In genomic region chr21:31387560-31388186, GRCh38 we compare ENCODE assay signal across 14 cellular contexts. TPM values are rescaled to one million over a fixed set of nuclear protein-coding genes. Genes with fewer than 3 reads are reported as not detected.
DNase-seq lines count a peak whose midpoint lies in the region; ATAC-seq and TF ChIP-seq lines count a peak whose summit lies in the region.
"Had no signal": no experiment of that assay in that cellular context is flagged by ENCODE, and none has a peak within 500 bp of the region (broad histone marks: within the 10 kb centered on the region; RNA-seq: fewer than 3 reads in every experiment).

No MANE protein-coding gene starts in this region.

- H3K4me2 ChIP-seq in H9 (ENCODE audit: insufficient read depth, insufficient read length, low read length), result no peak overlapping the region
- no peak overlapping the region for H3K4me2 ChIP-seq in PC-3 (ENCODE audit: low read length)
- H3K4me2 ChIP-seq: BLaER1 treated with 17β-estradiol and CSF1 and Interleukin-3, amounts not matched to agents 10 nM and 100 nM had no signal

- H3K56ac ChIP-seq in H9 (ENCODE audit: insufficient read length, low read depth, low read length), result no peak overlapping the region

- no peaks in the 10 kb centered on the region for H3K27me3 ChIP-seq in H9 (ENCODE audit: insufficient read depth, low read length)
- H3K27me3 ChIP-seq in upper lobe of right lung, result no peaks in the 10 kb centered on the region
- H3K27me3 ChIP-seq in transverse colon, result no peaks in the 10 kb centered on the region
- no peaks in the 10 kb centered on the region for H3K27me3 ChIP-seq in PC-3 (ENCODE audit: low read length)
- H3K27me3 ChIP-seq: BLaER1 treated with 17β-estradiol and CSF1 and Interleukin-3, amounts not matched to agents 10 nM and 100 nM had no signal

- no peak for TF ChIP-seq POLR2A in transverse colon (IDR thresholded peaks at IDR 0.05)

- H3K9ac ChIP-seq in H9 (ENCODE audit: extremely low read depth, insufficient read length, low read length), result no peak overlapping the region
- no peak overlapping the region for H3K9ac ChIP-seq in PC-3 (ENCODE audit: low read length)
- H3K9ac ChIP-seq: BLaER1 treated with 17β-estradiol and CSF1 and Interleukin-3, amounts not matched to agents 10 nM and 100 nM had no signal

- no peak overlapping the region for H3T11ph ChIP-seq in H9 (ENCODE audit: low read length)

- no peak overlapping the region for H4K8ac ChIP-seq in H9 (replicated peaks; ENCODE audit: insufficient read length, low read depth, low read length)

- POLR2A ChIA-PET in PC-3 (lab: Charles Lee; ENCODE audit: unreplicated experiment), result no interaction called here

- H3K36me3 ChIP-seq in upper lobe of right lung (no peaks in the 10 kb centered on the region), transverse colon (no peaks in the 10 kb centered on the region), PC-3 (ENCODE audit: low read depth, low read length) (no peaks in the 10 kb centered on the region)

- H3K4me1 ChIP-seq in H9 (ENCODE audit: insufficient read depth, low read length) (peaks cover 2% of the 10 kb centered on the region; the same call in 1 of the 2 replicates), upper lobe of right lung (no peaks in the 10 kb centered on the region), transverse colon (no peaks in the 10 kb centered on the region), PC-3 (ENCODE audit: insufficient read depth, low read length) (no peaks in the 10 kb centered on the region)
- H3K4me1 ChIP-seq: BLaER1 treated with 17β-estradiol and CSF1 and Interleukin-3, amounts not matched to agents 10 nM and 100 nM had no signal

- in situ Hi-C loops in transverse colon (cut with MboI; ENCODE audit: low pct_ligation_motif_present in 1 of 4, low pct_unique_long_range_greater_than_20kb in 1 of 4, low sequenced_read_pairs in 3 of 4), result no loop called here

- H3K27ac Mint-ChIP-seq in H9 (peak overlapping the region in 2 of 3 experiments; percentile 41 to 83; a peak in 3 of 7 replicates), nephron progenitor cell (peak overlapping the region; percentile 27)
- H3K27ac Mint-ChIP-seq: CD4-positive, CD25-positive, alpha-beta regulatory T cell had no signal

- H2BK12ac ChIP-seq in H9 (ENCODE audit: insufficient read length, low read depth, low read length), result no peak overlapping the region

- ATAC-seq in upper lobe of right lung, result peak; percentile 29
- no peak for ATAC-seq in PC-3
- ATAC-seq: GM12878 had no signal

- H3K36me3 Mint-ChIP-seq in H9 (ENCODE audit: insufficient read depth in 1 of 3, low read depth in 3 of 3) (no peaks in the 10 kb centered on the region), nephron progenitor cell (ENCODE audit: low read depth) (peaks cover 20% of the 10 kb centered on the region)
- H3K36me3 Mint-ChIP-seq: CD4-positive, CD25-positive, alpha-beta regulatory T cell had no signal

- no peak overlapping the region for H3K4me3 Mint-ChIP-seq in H9
- H3K4me3 Mint-ChIP-seq in nephron progenitor cell, result no peak overlapping the region
- H3K4me3 Mint-ChIP-seq: CD4-positive, CD25-positive, alpha-beta regulatory T cell had no signal

- H3K79me2 ChIP-seq in H9 (ENCODE audit: insufficient read depth, low read length) (no peaks in the 10 kb centered on the region), PC-3 (ENCODE audit: low read length) (no peaks in the 10 kb centered on the region)

- TF ChIP-seq CTCF in H9 (conservative IDR thresholded peaks at IDR 0.05), result no peak
- no peak for TF ChIP-seq CTCF in nephron progenitor cell (IDR thresholded peaks at IDR 0.05)
- no peak for TF ChIP-seq CTCF in upper lobe of right lung (IDR thresholded peaks at IDR 0.05)
- no peak for TF ChIP-seq CTCF in transverse colon (IDR thresholded peaks at IDR 0.05)
- TF ChIP-seq CTCF in PC-3 (conservative IDR thresholded peaks at IDR 0.05; ENCODE audit: low read depth, low read length), result no peak

- DNase-seq in NCI-H2227 (lab: John Stamatoyannopoulos, UW; ENCODE audit: unreplicated experiment) (peak; percentile 16), NCI-H2227 treated with DMSO at 0.1 percent for 48 hours (lab: John Stamatoyannopoulos, UW) (no peak), H9 (no peak), nephron progenitor cell (no peak), upper lobe of right lung (no peak), transverse colon (no peak), PC-3 (no peak)
- no peak for DNase-seq in stimulated activated CD4-positive, alpha-beta T cell treated with anti-CD3 and anti-CD28 coated beads, Interleukin-2, amount 100 ng/mL, for 24 hours
- DNase-seq: CD4-positive, CD25-positive, alpha-beta regulatory T cell; DMS53 had no signal

- H3F3A ChIP-seq in PC-3 (ENCODE audit: low read length, unreplicated experiment), result no peaks in the 10 kb centered on the region

- H4K20me1 ChIP-seq in H9 (ENCODE audit: control insufficient read depth, insufficient read depth, insufficient read length), result no peaks in the 10 kb centered on the region
- no peaks in the 10 kb centered on the region for H4K20me1 ChIP-seq in PC-3 (ENCODE audit: low read length)

- 0 out of 2 replicates have a peak overlapping the region, but pooled peaks have one; percentile 48 for H2BK15ac ChIP-seq in H9 (ENCODE audit: low read depth, low read length)

- no TSS peak for BruUV-seq in PC-3 (replicated peaks; lab: Mats Ljungman, UMichigan)

- H3K4me3 ChIP-seq in upper lobe of right lung (no peak overlapping the region), transverse colon (no peak overlapping the region), PC-3 (ENCODE audit: low read length) (no peak overlapping the region)
- H3K4me3 ChIP-seq: BLaER1 treated with 17β-estradiol and CSF1 and Interleukin-3, amounts not matched to agents 10 nM and 100 nM; GM12878 had no signal

- no peak overlapping the region for H3K4ac ChIP-seq in H9 (ENCODE audit: low read depth, low read length)

- no peak overlapping the region for H3K23ac ChIP-seq in H9 (ENCODE audit: insufficient read length, low read depth, low read length)

- no CpG with 5 or more reads among the region's 20 CpGs for WGBS in H9 (ENCODE audit: extremely low coverage, insufficient read length, low lambda C conversion rate)
- 86 to 100% methylated on average over 3 to 20 of the region's 20 CpGs for WGBS in transverse colon (ENCODE audit: low coverage in 1 of 2), 2 donors

- H3K27me3 Mint-ChIP-seq in H9 (ENCODE audit: low read depth) (no peaks in the 10 kb centered on the region), nephron progenitor cell (ENCODE audit: low read depth, poor library complexity) (no peaks in the 10 kb centered on the region)

- no peak overlapping the region for H3K14ac ChIP-seq in H9 (ENCODE audit: insufficient read depth, low read length)

- H3K18ac ChIP-seq in H9 (ENCODE audit: insufficient read length, low read depth, low read length), result no peak overlapping the region

- CTCF ChIA-PET in PC-3 (lab: Charles Lee), result no interaction called here

- no peak overlapping the region for H2BK20ac ChIP-seq in H9 (ENCODE audit: low read depth, low read length, poor library complexity, severe bottlenecking)

- no peak overlapping the region for H2BK120ac ChIP-seq in H9 (ENCODE audit: low read depth, low read length, poor library complexity, severe bottlenecking)

- no peaks in the 10 kb centered on the region for H3K9me3 Mint-ChIP-seq in H9
- H3K9me3 Mint-ChIP-seq in nephron progenitor cell, result peaks cover 4% of the 10 kb centered on the region
- H3K9me3 Mint-ChIP-seq: CD4-positive, CD25-positive, alpha-beta regulatory T cell had no signal

- no peak overlapping the region for H4K91ac ChIP-seq in H9 (ENCODE audit: insufficient read length, low read depth, low read length)

- no peaks in the 10 kb centered on the region for H3K23me2 ChIP-seq in H9 (ENCODE audit: insufficient read length, low read depth, low read length, poor library complexity, severe bottlenecking)

- peaks cover 9 to 13% of the 10 kb centered on the region in 2 experiments for H3K4me1 Mint-ChIP-seq in H9
- peaks cover 5% of the 10 kb centered on the region for H3K4me1 Mint-ChIP-seq in nephron progenitor cell

- no peak overlapping the region for H2BK5ac ChIP-seq in H9 (ENCODE audit: insufficient read length, low read length)

- intact Hi-C loops in upper lobe of right lung (cut with DNase I) (no loop called here), transverse colon (cut with DNase I; ENCODE audit: low total_unique reads) (no loop called here), PC-3 (cut with micrococcal nuclease) (no loop called here)

- H3K27ac ChIP-seq in H9 (ENCODE audit: insufficient read length, low read depth, low read length), result no peak overlapping the region
- H3K27ac ChIP-seq in upper lobe of right lung, result no peak overlapping the region
- H3K27ac ChIP-seq in transverse colon, result no peak overlapping the region
- no peak overlapping the region for H3K27ac ChIP-seq in PC-3 (ENCODE audit: low read length)
- H3K27ac ChIP-seq: 22Rv1; BLaER1 treated with 17β-estradiol and CSF1 and Interleukin-3, amounts not matched to agents 10 nM and 100 nM; HL-60 had no signal

- no peak overlapping the region for H2AK5ac ChIP-seq in H9 (ENCODE audit: insufficient read length, low read length)

- no peak for TF ChIP-seq EP300 in transverse colon (IDR thresholded peaks at IDR 0.05; ENCODE audit: low read depth)

- no peak overlapping the region for H2AFZ ChIP-seq in H9 (ENCODE audit: low read length)
- no peak overlapping the region for H2AFZ ChIP-seq in PC-3 (ENCODE audit: low read length)

- no peak overlapping the region for H4K5ac ChIP-seq in H9 (ENCODE audit: insufficient read length, low read depth, low read length)

- H3K9me3 ChIP-seq in H9 (ENCODE audit: control insufficient read depth, low read depth, low read length) (no peaks in the 10 kb centered on the region), upper lobe of right lung (no peaks in the 10 kb centered on the region), transverse colon (no peaks in the 10 kb centered on the region), PC-3 (ENCODE audit: low read length) (no peaks in the 10 kb centered on the region)

- no peaks in the 10 kb centered on the region for H3K79me1 ChIP-seq in H9 (ENCODE audit: insufficient read depth, low read depth, low read length, poor library complexity, severe bottlenecking)

- H3K9me2 ChIP-seq in PC-3 (replicated peaks; ENCODE audit: low read length), result no peaks in the 10 kb centered on the region

RNA-seq across cellular contexts. Expression of gene TIAM1, which starts 43.6 kb away (rescaled TPM):
- total RNA-seq in H9 (2021) (22.4 and 23.1 TPM in 2 replicates), upper lobe of right lung (27.3 TPM), transverse colon (10 to 100 TPM in 1 of 4 donors, 1 to 10 TPM in 3; 4.5 to 18.9 (median 6.5) TPM), PC-3 (2014; rRNA removed) (19.1 and 21.1 TPM in 2 replicates)
